ENCODE assay signal across 1 cellular context in genomic region chr1:244242446-244242845, GRCh38.
TF ChIP-seq lines count a peak whose summit lies in the region.

No MANE protein-coding gene starts in this region.

TF ChIP-seq in GM23338, 12 proteins besides CTCF, POLR2A, EP300 and RAD21 (continued from another document):
- TF ChIP-seq ZNF462 (CRISPR knock-in tag; IDR thresholded peaks at IDR 0.05), result no peak
